ENCODE assay signal across 1 cellular context in the genomic region with DNA sequence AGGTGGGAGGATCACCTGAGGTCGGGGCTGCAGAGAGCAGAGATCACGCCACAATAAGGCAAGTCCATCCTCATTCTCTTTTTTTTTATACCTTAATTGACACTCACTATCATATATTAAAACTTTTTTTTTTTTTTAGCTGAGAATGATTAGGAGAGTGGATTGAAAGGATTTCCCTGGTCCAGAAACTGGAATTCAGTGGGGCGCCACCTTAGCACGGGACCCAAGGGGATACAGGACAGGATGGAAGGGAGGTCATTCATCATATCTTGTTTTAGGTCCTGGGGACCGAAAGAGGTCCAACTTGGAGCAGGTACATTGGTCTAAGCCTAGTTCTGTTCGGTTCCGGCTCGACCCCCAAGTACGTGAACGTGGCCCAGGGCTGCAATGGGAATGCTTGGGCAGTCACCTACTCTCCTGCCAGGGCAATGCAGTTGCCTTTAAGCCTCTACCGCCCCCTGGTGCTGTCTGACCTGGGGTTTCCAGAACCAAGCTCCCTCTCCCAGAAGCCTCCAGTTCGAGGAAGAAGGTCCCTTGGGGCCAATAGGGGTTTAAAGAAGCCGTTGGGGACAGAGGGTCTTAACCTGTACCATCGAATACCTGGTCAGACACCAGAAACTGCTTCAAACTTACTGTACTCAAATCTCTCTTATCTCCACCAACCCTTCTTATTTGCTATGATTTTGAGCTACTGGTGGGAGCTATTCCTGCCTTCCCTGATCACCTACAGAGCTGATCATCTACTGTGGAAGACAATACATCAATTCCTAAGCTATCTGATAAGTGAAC.
TF ChIP-seq lines count a peak whose summit lies in the region.

No MANE protein-coding gene starts in this region.

TF ChIP-seq in H1, 55 proteins besides CTCF, POLR2A, EP300 and RAD21:
- TF ChIP-seq KDM1A (IDR thresholded peaks at IDR 0.05; ENCODE audit: borderline replicate concordance, low read length) (0 out of 2 replicates have a peak, but pooled peaks have one; percentile 23), PHF8 (conservative IDR thresholded peaks at IDR 0.05; ENCODE audit: low read depth, low read length) (no peak)
TF ChIP-seq in H1: peak in this region for 1.
